Comparison of ENCODE assay signal across 8 cellular contexts in genomic region chr15:69758810-69759410, GRCh38.
A peak's percentile ranks its signal among the peaks of the same experiment; 100 is the strongest.
DNase-seq lines count a peak whose midpoint lies in the region; ATAC-seq and TF ChIP-seq lines count a peak whose summit lies in the region.

No MANE protein-coding gene starts in this region.

- H3K9ac ChIP-seq in KMS-11: no peak overlapping the region

- no peaks in the 10 kb centered on the region for H3K79me2 ChIP-seq in KMS-11 (ENCODE audit: insufficient read depth, low read depth)

- peak overlapping the region; percentile 19 to 80 for H3K27ac Mint-ChIP-seq in effector memory CD8-positive, alpha-beta T cell
- no peak overlapping the region for H3K27ac Mint-ChIP-seq in chondrocyte (ENCODE audit: unreplicated experiment)

- peaks cover 100% of the 10 kb centered on the region for H3K4me1 ChIP-seq in KMS-11 (ENCODE audit: low read depth, poor library complexity, severe bottlenecking)

- DNase-seq in GM03348 (ENCODE audit: low spot score): peak; percentile 19
- peak; percentile 84 to 88 for DNase-seq in activated CD4-positive, alpha-beta T cell treated with anti-CD3 and anti-CD28 coated beads for 4 hours
- peak; percentile 81 to 87 (median 87) for DNase-seq in effector memory CD8-positive, alpha-beta T cell
- peak; percentile 92 for DNase-seq in stimulated activated CD4-positive, alpha-beta T cell treated with anti-CD3 and anti-CD28 coated beads, Interleukin-1b, Interleukin-23, amount 100 ng/mL, for 48 hours
- DNase-seq in chondrocyte (ENCODE audit: low spot score): no peak
- no peak for DNase-seq in cerebellar cortex (ENCODE audit: low spot score)

- peak overlapping the region; percentile 11; the same call in 1 of the 2 replicates for H3K27ac ChIP-seq in KMS-11

- no peaks in the 10 kb centered on the region for H3K27me3 ChIP-seq in KMS-11 (ENCODE audit: insufficient read depth, low read depth)

- no peak overlapping the region for H3K4me3 ChIP-seq in KMS-11 (IDR thresholded peaks at IDR 0.05; ENCODE audit: insufficient read depth, low read depth, low read length)

- H3K27me3 Mint-ChIP-seq in effector memory CD8-positive, alpha-beta T cell: peaks cover 0 to 3% of the 10 kb centered on the region in 2 donors
- H3K27me3 Mint-ChIP-seq in chondrocyte (ENCODE audit: low read depth): no peaks in the 10 kb centered on the region

- peaks cover 80 to 86% of the 10 kb centered on the region in 2 donors for H3K4me1 Mint-ChIP-seq in effector memory CD8-positive, alpha-beta T cell (ENCODE audit: low read depth in 2 of 2)
- peaks cover 36% of the 10 kb centered on the region for H3K4me1 Mint-ChIP-seq in chondrocyte (ENCODE audit: low read depth)

- no peaks in the 10 kb centered on the region for H3K36me3 ChIP-seq in KMS-11 (ENCODE audit: insufficient read depth)

- peak; percentile 74 for ATAC-seq in effector memory CD8-positive, alpha-beta T cell (replicated peaks)
- ATAC-seq in GM19455 (IDR thresholded peaks at IDR 0.05; ENCODE audit: unreplicated experiment): no peak

- H3K9me3 Mint-ChIP-seq in effector memory CD8-positive, alpha-beta T cell: no peaks in the 10 kb centered on the region
- H3K9me3 Mint-ChIP-seq in chondrocyte (ENCODE audit: low read depth): no peaks in the 10 kb centered on the region

- no peaks in the 10 kb centered on the region for H4K20me1 ChIP-seq in KMS-11 (ENCODE audit: insufficient read depth)

- H3K4me3 Mint-ChIP-seq in effector memory CD8-positive, alpha-beta T cell: peak overlapping the region; percentile 42 to 69
- H3K4me3 Mint-ChIP-seq in chondrocyte (ENCODE audit: unreplicated experiment): no peak overlapping the region

- H3K4me2 ChIP-seq in KMS-11: peak overlapping the region; percentile 88

- TF ChIP-seq CTCF in KMS-11 (conservative IDR thresholded peaks at IDR 0.05; ENCODE audit: low read depth, low read length) (no peak), chondrocyte (IDR thresholded peaks at IDR 0.05) (no peak)

- peak overlapping the region; percentile 35; the same call in 1 of the 2 replicates for H2AFZ ChIP-seq in KMS-11 (ENCODE audit: low read depth)

- peaks cover 9% of the 10 kb centered on the region for H3K36me3 Mint-ChIP-seq in effector memory CD8-positive, alpha-beta T cell (ENCODE audit: insufficient read depth)
- H3K36me3 Mint-ChIP-seq in chondrocyte (ENCODE audit: low read depth): no peaks in the 10 kb centered on the region

Comparison
In these comparisons a context has a peak if more than half of its experiments do, and no peak if none do; other contexts are left out.
1. DNase-seq: peak in GM03348 (single experiment), activated CD4-positive, alpha-beta T cell treated with anti-CD3 and anti-CD28 coated beads for 4 hours (2 of 2), effector memory CD8-positive, alpha-beta T cell (3 of 3) and stimulated activated CD4-positive, alpha-beta T cell treated with anti-CD3 and anti-CD28 coated beads, Interleukin-1b, Interleukin-23, amount 100 ng/mL, for 48 hours (single experiment); none in chondrocyte (single experiment) and cerebellar cortex (single experiment).